9 cellular contexts compared by ENCODE assay signal in genomic region chr10:70508912-70509366, GRCh38. TPM values are rescaled to one million over a fixed set of nuclear protein-coding genes. Genes with fewer than 3 reads are reported as not detected.
DNase-seq lines count a peak whose midpoint lies in the region; ATAC-seq lines count a peak whose summit lies in the region.
"Had no signal": no experiment of that assay in that cellular context is flagged by ENCODE, and none has a peak within 500 bp of the region (broad histone marks: within the 10 kb centered on the region; RNA-seq: fewer than 3 reads in every experiment).

No MANE protein-coding gene starts in this region.

- peak overlapping the region; percentile 72 for H3K27ac Mint-ChIP-seq in memory B cell
- no peak overlapping the region for H3K27ac Mint-ChIP-seq in stimulated activated effector memory CD8-positive, alpha-beta T cell treated with anti-CD3 and anti-CD28 coated beads, Interleukin-12 subunit alpha, Interleukin-12 subunit beta, amount 100 ng/mL, for 72 hours

- H3K27me3 ChIP-seq in aorta (ENCODE audit: control insufficient read depth in 1 of 2, insufficient read depth in 2 of 2, low read length in 1 of 2), result no peaks in the 10 kb centered on the region

- ATAC-seq in memory B cell (ENCODE audit: low read depth) (peak; percentile 38), aorta (ENCODE audit: low FRiP score) (peak; percentile 57), GM18873 (IDR thresholded peaks at IDR 0.05; ENCODE audit: low FRiP score, unreplicated experiment) (no peak)
- no peak for ATAC-seq in stimulated activated effector memory CD8-positive, alpha-beta T cell treated with anti-CD3 and anti-CD28 coated beads, Interleukin-12 subunit alpha, Interleukin-12 subunit beta, amount 100 ng/mL, for 72 hours

- no peaks in the 10 kb centered on the region for H3K27me3 Mint-ChIP-seq in memory B cell

- H3K9me3 Mint-ChIP-seq in memory B cell, result no peaks in the 10 kb centered on the region
- H3K9me3 Mint-ChIP-seq in stimulated activated effector memory CD8-positive, alpha-beta T cell treated with anti-CD3 and anti-CD28 coated beads, Interleukin-12 subunit alpha, Interleukin-12 subunit beta, amount 100 ng/mL, for 72 hours, result no peaks in the 10 kb centered on the region
- H3K9me3 Mint-ChIP-seq: CD4-positive, CD25-positive, alpha-beta regulatory T cell had no signal

- H3K36me3 Mint-ChIP-seq in memory B cell, result no peaks in the 10 kb centered on the region
- H3K36me3 Mint-ChIP-seq in stimulated activated effector memory CD8-positive, alpha-beta T cell treated with anti-CD3 and anti-CD28 coated beads, Interleukin-12 subunit alpha, Interleukin-12 subunit beta, amount 100 ng/mL, for 72 hours, result no peaks in the 10 kb centered on the region
- H3K36me3 Mint-ChIP-seq: CD4-positive, CD25-positive, alpha-beta regulatory T cell had no signal

- intact Hi-C loops in aorta (cut with DNase I), result no loop called here

- DNase-seq in SKM-1 (lab: John Stamatoyannopoulos, UW; ENCODE audit: unreplicated experiment) (peak; percentile 3), SKM-1 treated with dmso at 0.1 percent for 144 hours (lab: John Stamatoyannopoulos, UW; ENCODE audit: unreplicated experiment) (no peak), caudate nucleus (lab: John Stamatoyannopoulos, UW) (peak in 22 of 61 donors; percentile 10 to 52 (median 25)), memory B cell (ENCODE audit: low spot score in 2 of 2) (no peak), aorta (peak in 1 of 2 donors; percentile 78)
- no peak for DNase-seq in stimulated activated effector memory CD8-positive, alpha-beta T cell treated with anti-CD3 and anti-CD28 coated beads, Interleukin-12 subunit alpha, Interleukin-12 subunit beta, amount 100 ng/mL, for 72 hours (ENCODE audit: low spot score in 2 of 2)
- DNase-seq in stimulated activated CD4-positive, alpha-beta T cell treated with anti-CD3 and anti-CD28 coated beads, Interleukin-4, amount 100 ng/mL, for 1 hour, result no peak
- DNase-seq: CD4-positive, CD25-positive, alpha-beta regulatory T cell had no signal

- peak overlapping the region; percentile 51 for H3K4me3 Mint-ChIP-seq in memory B cell
- H3K4me3 Mint-ChIP-seq in stimulated activated effector memory CD8-positive, alpha-beta T cell treated with anti-CD3 and anti-CD28 coated beads, Interleukin-12 subunit alpha, Interleukin-12 subunit beta, amount 100 ng/mL, for 72 hours, result no peak overlapping the region
- H3K4me3 Mint-ChIP-seq: CD4-positive, CD25-positive, alpha-beta regulatory T cell had no signal

- no peaks in the 10 kb centered on the region for H3K36me3 ChIP-seq in aorta (ENCODE audit: control insufficient read depth in 1 of 2, insufficient read depth in 2 of 2, low read length in 1 of 2)

- peaks cover 0 to 3% of the 10 kb centered on the region in 2 donors for H3K4me1 ChIP-seq in aorta (ENCODE audit: control insufficient read depth in 1 of 2, insufficient read depth in 2 of 2, low read length in 2 of 2)

- H3K4me3 ChIP-seq in aorta (ENCODE audit: low read length in 2 of 2), result no peak overlapping the region

- 3 to 5% methylated on average over 11 to 12 of the region's 12 CpGs for WGBS in aorta, 2 donors

- H3K9me3 ChIP-seq in aorta (ENCODE audit: control insufficient read depth, low read length), result no peaks in the 10 kb centered on the region

- peaks cover 15% of the 10 kb centered on the region for H3K4me1 Mint-ChIP-seq in memory B cell
- peaks cover 6% of the 10 kb centered on the region for H3K4me1 Mint-ChIP-seq in stimulated activated effector memory CD8-positive, alpha-beta T cell treated with anti-CD3 and anti-CD28 coated beads, Interleukin-12 subunit alpha, Interleukin-12 subunit beta, amount 100 ng/mL, for 72 hours

- H3K27ac ChIP-seq in caudate nucleus (ENCODE audit: low read depth, low read length) (peak overlapping the region; percentile 79), aorta (ENCODE audit: low read depth in 1 of 2, low read length in 2 of 2) (no peak overlapping the region)

RNA-seq across cellular contexts. Expression of gene PALD1, which starts 30.4 kb away (rescaled TPM):
- total RNA-seq in aorta, result 10 to 100 TPM; 10.7 to 11.5 TPM
- 1 to 10 TPM; 3.9 to 5.7 TPM for polyA plus RNA-seq in aorta
- total RNA-seq: CD4-positive, CD25-positive, alpha-beta regulatory T cell had no signal
- polyA plus RNA-seq: CD4-positive, CD25-positive, alpha-beta regulatory T cell had no signal

Comparison
In these comparisons a context has a peak if more than half of its experiments do, and no peak if none do; other contexts are left out.
1. ATAC-seq: peak in memory B cell (single experiment) and aorta (single experiment); none in stimulated activated effector memory CD8-positive, alpha-beta T cell treated with anti-CD3 and anti-CD28 coated beads, Interleukin-12 subunit alpha, Interleukin-12 subunit beta, amount 100 ng/mL, for 72 hours (single experiment) and GM18873 (single experiment).